23 cellular contexts compared by ENCODE assay signal in genomic region chr11:82842019-82842418, GRCh38. TPM values are rescaled to one million over a fixed set of nuclear protein-coding genes. Genes with fewer than 3 reads are reported as not detected.
A peak's percentile ranks its signal among the peaks of the same experiment; 100 is the strongest.
DNase-seq lines count a peak whose midpoint lies in the region; ATAC-seq and TF ChIP-seq lines count a peak whose summit lies in the region.
"Had no signal": no experiment of that assay in that cellular context is flagged by ENCODE, and none has a peak within 500 bp of the region (broad histone marks: within the 10 kb centered on the region; RNA-seq: fewer than 3 reads in every experiment).

No MANE protein-coding gene starts in this region.

- WGBS in testis, 2 donors = 86 to 89% methylated on average over 2 of the region's 2 CpGs

- no peaks in the 10 kb centered on the region for H3K27me3 ChIP-seq in testis
- H3K27me3 ChIP-seq: esophagus muscularis mucosa, suprapubic skin had no signal

- intact Hi-C loops in head of caudate nucleus (cut with DNase I) = no loop called here
- intact Hi-C loops in testis (cut with DNase I; ENCODE audit: low total_unique reads) = no loop called here

- no peaks in the 10 kb centered on the region for H3K9me3 Mint-ChIP-seq in effector memory CD8-positive, alpha-beta T cell
- H3K9me3 Mint-ChIP-seq: immature natural killer cell had no signal

- H3K27ac Mint-ChIP-seq in T-helper 17 cell = peak overlapping the region; percentile 21
- H3K27ac Mint-ChIP-seq in effector memory CD8-positive, alpha-beta T cell = no peak overlapping the region
- H3K27ac Mint-ChIP-seq: immature natural killer cell, progenitor cell of endocrine pancreas had no signal

- H3K27me3 Mint-ChIP-seq in T-helper 17 cell = no peaks in the 10 kb centered on the region
- no peaks in the 10 kb centered on the region for H3K27me3 Mint-ChIP-seq in effector memory CD8-positive, alpha-beta T cell
- H3K27me3 Mint-ChIP-seq: progenitor cell of endocrine pancreas had no signal

- peaks cover 9% of the 10 kb centered on the region for H3K4me1 Mint-ChIP-seq in T-helper 17 cell
- H3K4me1 Mint-ChIP-seq in effector memory CD8-positive, alpha-beta T cell (ENCODE audit: low read depth in 2 of 2) = no peaks in the 10 kb centered on the region
- H3K4me1 Mint-ChIP-seq: immature natural killer cell had no signal

- ATAC-seq in T-helper 17 cell = no peak
- ATAC-seq in GM21360 (IDR thresholded peaks at IDR 0.05; ENCODE audit: unreplicated experiment) = no peak
- no peak for ATAC-seq in effector memory CD8-positive, alpha-beta T cell (replicated peaks)
- ATAC-seq: K562, lower lobe of right lung had no signal

- H3K9me3 ChIP-seq in T-helper 17 cell (ENCODE audit: control insufficient read depth, low read length, poor library complexity, severe bottlenecking) (no peaks in the 10 kb centered on the region), testis (no peaks in the 10 kb centered on the region)
- H3K9me3 ChIP-seq: esophagus muscularis mucosa, lower lobe of right lung, suprapubic skin had no signal

- no peaks in the 10 kb centered on the region for H3K4me1 ChIP-seq in testis
- H3K4me1 ChIP-seq: esophagus muscularis mucosa, lower lobe of right lung, suprapubic skin had no signal

- H3K36me3 ChIP-seq in testis (ENCODE audit: low read depth, missing control alignments) = no peaks in the 10 kb centered on the region

- peaks cover 18% of the 10 kb centered on the region for H3K36me3 Mint-ChIP-seq in T-helper 17 cell (ENCODE audit: low read depth)
- H3K36me3 Mint-ChIP-seq in effector memory CD8-positive, alpha-beta T cell (ENCODE audit: insufficient read depth) = peaks cover 9% of the 10 kb centered on the region

- H3K27ac ChIP-seq in substantia nigra (ENCODE audit: low read depth, low read length, poor library complexity, severe bottlenecking) (peak overlapping the region; percentile 83), testis (no peak overlapping the region)
- H3K27ac ChIP-seq: lower lobe of right lung, PC-9, SK-N-MC, suprapubic skin had no signal

- H3K4me3 Mint-ChIP-seq in T-helper 17 cell = no peak overlapping the region
- no peak overlapping the region for H3K4me3 Mint-ChIP-seq in effector memory CD8-positive, alpha-beta T cell
- H3K4me3 Mint-ChIP-seq: immature natural killer cell had no signal

- DNase-seq in T-helper 17 cell = no peak
- peak; percentile 22 to 92 (median 74) for DNase-seq in head of caudate nucleus
- DNase-seq in myocyte (ENCODE audit: low read depth) = peak; percentile 73
- peak in 46 of 49 donors; percentile 15 to 88 (median 64) for DNase-seq in substantia nigra (lab: John Stamatoyannopoulos, UW)
- no peak for DNase-seq in testis
- DNase-seq in germinal center (ENCODE audit: low spot score) = no peak
- DNase-seq in effector memory CD8-positive, alpha-beta T cell = no peak
- DNase-seq: central memory CD4-positive, alpha-beta T cell; DMS79; effector CD8-positive, alpha-beta T cell; glutamatergic neuron; immature natural killer cell; lower lobe of right lung; NCI-H774; PC-9; stimulated activated CD4-positive, alpha-beta T cell treated with anti-CD3 and anti-CD28 coated beads, Interleukin-12 subunit alpha, Interleukin-12 subunit beta, amount 100 ng/mL, for 4 hours; T1000 had no signal

- no peak for TF ChIP-seq CTCF in testis (IDR thresholded peaks at IDR 0.05)

- TF ChIP-seq POLR2A in testis (IDR thresholded peaks at IDR 0.05) = no peak

- no peak overlapping the region for H3K4me3 ChIP-seq in testis
- H3K4me3 ChIP-seq: esophagus muscularis mucosa, K562, lower lobe of right lung, PC-9, SK-N-MC, suprapubic skin had no signal

RNA-seq across cellular contexts. Expression of gene PRCP, which starts 58.2 kb away (rescaled TPM):
- total RNA-seq in T-helper 17 cell (10 to 100 TPM; 23.0 to 28.7 TPM), myocyte (29.6 and 30.3 TPM in 2 replicates), testis (10 to 100 TPM; 41.3 to 46.9 TPM)
- polyA plus RNA-seq in myocyte (2012) = 37.2 TPM
- 118 TPM for polyA plus RNA-seq in testis (ENCODE audit: insufficient read depth, low read depth, low replicate concordance)

RNA-seq across cellular contexts. Expression of gene DDIAS, which starts 59.5 kb away (rescaled TPM):
- under 1 TPM; 0.47 to 0.52 TPM for total RNA-seq in T-helper 17 cell
- 0.94 and 1.2 TPM in 2 replicates for total RNA-seq in myocyte
- 0.32 TPM for polyA plus RNA-seq in myocyte (2012)
- 10 to 100 TPM; 11.8 to 13.4 TPM for total RNA-seq in testis
- 14.6 TPM for polyA plus RNA-seq in testis (ENCODE audit: insufficient read depth, low read depth, low replicate concordance)

Comparison
In these comparisons a context has a peak if more than half of its experiments do, and no peak if none do; other contexts are left out.
1. DNase-seq: peak in head of caudate nucleus (42 of 42), myocyte (single experiment) and substantia nigra (46 of 49); none in T-helper 17 cell (0 of 3), testis (single experiment), germinal center (single experiment) and effector memory CD8-positive, alpha-beta T cell (0 of 3).